ENCODE assay signal across 30 cellular contexts in the genomic region with DNA sequence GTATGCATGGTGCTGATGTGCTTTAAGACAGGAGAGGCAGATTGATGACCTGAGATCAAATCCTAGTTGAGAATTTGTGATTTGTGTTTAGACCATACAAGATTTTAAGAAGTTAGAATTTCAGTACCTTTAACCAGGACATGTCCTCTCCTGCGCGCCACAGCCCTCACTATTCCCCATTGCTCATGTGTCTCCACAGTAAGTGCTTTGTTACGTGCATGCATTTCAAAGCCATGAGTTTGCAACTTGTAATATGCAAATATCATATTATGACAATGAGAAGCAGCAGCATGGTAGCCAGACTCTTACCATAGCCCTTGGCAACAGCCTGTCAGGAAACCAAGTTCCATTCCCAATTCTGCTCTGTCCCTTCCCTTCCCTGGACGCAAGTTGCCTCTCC.
"Had no signal": no experiment of that assay in that cellular context is flagged by ENCODE, and none has a peak within 500 bp of the region (broad histone marks: within the 10 kb centered on the region; RNA-seq: fewer than 3 reads in every experiment).

No MANE protein-coding gene starts in this region.

- H3K9me3 Mint-ChIP-seq: mesothelial cell of epicardium; natural killer cell treated with Interleukin-12 subunit alpha and Interleukin-12 subunit beta and Interleukin-15 and Interleukin-18, amount 100 ng/mL, for 72 hours; stimulated activated naive CD8-positive, alpha-beta T cell treated with anti-CD3 and anti-CD28 coated beads, Interleukin-15, amount 100 ng/mL, for 72 hours had no signal

- H3K27ac ChIP-seq: dorsolateral prefrontal cortex, epithelial cell of prostate, gastroesophageal sphincter, heart left ventricle, hepatocyte, neutrophil, parathyroid adenoma, right lobe of liver, suprapubic skin, transverse colon, vagina had no signal

- H3K4me2 ChIP-seq: hepatocyte, smooth muscle cell had no signal

- DNase-seq: dorsolateral prefrontal cortex; effector CD4-positive, alpha-beta T cell; foreskin fibroblast; heart left ventricle; kidney; mesenchymal stem cell; mucosa of descending colon; naive B cell; right lobe of liver; stimulated activated CD4-positive, alpha-beta T cell treated with anti-CD3 and anti-CD28 coated beads, Interleukin-12 subunit alpha, Interleukin-12 subunit beta, amount 100 ng/mL, for 4 hours; stimulated activated CD4-positive, alpha-beta T cell treated with anti-CD3 and anti-CD28 coated beads, Interleukin-1b, Interleukin-23, amount 100 ng/mL, for 48 hours; stimulated activated CD4-positive, alpha-beta T cell treated with anti-CD3 and anti-CD28 coated beads, Interleukin-4, amount 100 ng/mL, for 1 hour; stimulated activated CD8-positive, alpha-beta memory T cell treated with anti-CD3 and anti-CD28 coated beads, Interleukin-4, amount 100 ng/mL, for 48 hours; stimulated activated naive CD4-positive, alpha-beta T cell; stimulated activated naive CD8-positive, alpha-beta T cell treated with anti-CD3 and anti-CD28 coated beads, Interleukin-15, amount 100 ng/mL, for 72 hours; transverse colon had no signal

- H3K36me3 ChIP-seq: gastroesophageal sphincter, heart left ventricle, neutrophil, right lobe of liver, suprapubic skin, transverse colon, vagina had no signal

- H3K4me3 ChIP-seq: dorsolateral prefrontal cortex, gastroesophageal sphincter, heart left ventricle, hepatocyte, lung, mucosa of descending colon, right lobe of liver, smooth muscle cell, suprapubic skin, transverse colon, vagina had no signal

- H3K9ac ChIP-seq: parathyroid adenoma had no signal

- H2AFZ ChIP-seq: hepatocyte, parathyroid adenoma had no signal

- H3K4me3 Mint-ChIP-seq: mesothelial cell of epicardium; natural killer cell treated with Interleukin-12 subunit alpha and Interleukin-12 subunit beta and Interleukin-15 and Interleukin-18, amount 100 ng/mL, for 72 hours; neural crest cell; stimulated activated naive CD8-positive, alpha-beta T cell treated with anti-CD3 and anti-CD28 coated beads, Interleukin-15, amount 100 ng/mL, for 72 hours had no signal

- H3K27ac Mint-ChIP-seq: mesothelial cell of epicardium; naive B cell; natural killer cell treated with Interleukin-12 subunit alpha and Interleukin-12 subunit beta and Interleukin-15 and Interleukin-18, amount 100 ng/mL, for 72 hours; progenitor cell of endocrine pancreas; stimulated activated naive CD8-positive, alpha-beta T cell treated with anti-CD3 and anti-CD28 coated beads, Interleukin-15, amount 100 ng/mL, for 72 hours had no signal

- H3K9me3 ChIP-seq: gastroesophageal sphincter, heart left ventricle, mucosa of descending colon, neutrophil, right lobe of liver, suprapubic skin, transverse colon, vagina had no signal

- H3K4me1 Mint-ChIP-seq: stimulated activated naive CD8-positive, alpha-beta T cell treated with anti-CD3 and anti-CD28 coated beads, Interleukin-15, amount 100 ng/mL, for 72 hours had no signal

- H3K27me3 ChIP-seq: dorsolateral prefrontal cortex, gastroesophageal sphincter, heart left ventricle, hepatocyte, neutrophil, right lobe of liver, suprapubic skin, transverse colon, vagina had no signal

- H3K27me3 Mint-ChIP-seq: natural killer cell treated with Interleukin-12 subunit alpha and Interleukin-12 subunit beta and Interleukin-15 and Interleukin-18, amount 100 ng/mL, for 72 hours; stimulated activated naive CD8-positive, alpha-beta T cell treated with anti-CD3 and anti-CD28 coated beads, Interleukin-15, amount 100 ng/mL, for 72 hours had no signal

- H3K4me1 ChIP-seq: gastroesophageal sphincter, heart left ventricle, parathyroid adenoma, right lobe of liver, suprapubic skin, transverse colon, vagina had no signal

- ATAC-seq: gastroesophageal sphincter; heart left ventricle; left lobe of liver; mucosa of descending colon; natural killer cell treated with Interleukin-12 subunit alpha and Interleukin-12 subunit beta and Interleukin-15 and Interleukin-18, amount 100 ng/mL, for 72 hours; right lobe of liver; stimulated activated naive CD8-positive, alpha-beta T cell treated with anti-CD3 and anti-CD28 coated beads, Interleukin-15, amount 100 ng/mL, for 72 hours had no signal

- H3K79me2 ChIP-seq: hepatocyte, parathyroid adenoma had no signal

- H3K36me3 Mint-ChIP-seq: mesothelial cell of epicardium; naive B cell; natural killer cell treated with Interleukin-12 subunit alpha and Interleukin-12 subunit beta and Interleukin-15 and Interleukin-18, amount 100 ng/mL, for 72 hours had no signal
